Comparison of ENCODE assay signal across 15 cellular contexts in genomic region chr10:130230036-130230435, GRCh38.
"Had no signal": no experiment of that assay in that cellular context is flagged by ENCODE, and none has a peak within 500 bp of the region (broad histone marks: within the 10 kb centered on the region; RNA-seq: fewer than 3 reads in every experiment).

No MANE protein-coding gene starts in this region.

- DNase-seq: cerebellar nuclear complex; colonic mucosa; effector CD4-positive, alpha-beta T cell; foreskin melanocyte; kidney glomerular epithelial cell; occipital lobe; psoas muscle; retina; small intestine; stimulated activated CD4-positive, alpha-beta T cell treated with anti-CD3 and anti-CD28 coated beads, Interleukin-4, amount 100 ng/mL, for 1 hour; stimulated activated CD8-positive, alpha-beta memory T cell treated with anti-CD3 and anti-CD28 coated beads, Interleukin-4, amount 100 ng/mL, for 48 hours; stimulated activated naive CD8-positive, alpha-beta T cell treated with anti-CD3 and anti-CD28 coated beads, Interleukin-15, Interleukin-2, amounts not matched to agents 100 U/mL and 50 U/mL, for 24 hours; tibial artery had no signal

- ATAC-seq: natural killer cell treated with Interleukin-12 subunit alpha and Interleukin-12 subunit beta and Interleukin-15 and Interleukin-18, amount 100 ng/mL, for 72 hours; psoas muscle; stimulated activated effector memory CD8-positive, alpha-beta T cell treated with anti-CD3 and anti-CD28 coated beads, Interleukin-12 subunit alpha, Interleukin-12 subunit beta, amount 100 ng/mL, for 72 hours; stimulated activated naive CD8-positive, alpha-beta T cell treated with anti-CD3 and anti-CD28 coated beads, Interleukin-15, Interleukin-2, amounts not matched to agents 100 U/mL and 50 U/mL, for 24 hours had no signal
